In the genomic region with DNA sequence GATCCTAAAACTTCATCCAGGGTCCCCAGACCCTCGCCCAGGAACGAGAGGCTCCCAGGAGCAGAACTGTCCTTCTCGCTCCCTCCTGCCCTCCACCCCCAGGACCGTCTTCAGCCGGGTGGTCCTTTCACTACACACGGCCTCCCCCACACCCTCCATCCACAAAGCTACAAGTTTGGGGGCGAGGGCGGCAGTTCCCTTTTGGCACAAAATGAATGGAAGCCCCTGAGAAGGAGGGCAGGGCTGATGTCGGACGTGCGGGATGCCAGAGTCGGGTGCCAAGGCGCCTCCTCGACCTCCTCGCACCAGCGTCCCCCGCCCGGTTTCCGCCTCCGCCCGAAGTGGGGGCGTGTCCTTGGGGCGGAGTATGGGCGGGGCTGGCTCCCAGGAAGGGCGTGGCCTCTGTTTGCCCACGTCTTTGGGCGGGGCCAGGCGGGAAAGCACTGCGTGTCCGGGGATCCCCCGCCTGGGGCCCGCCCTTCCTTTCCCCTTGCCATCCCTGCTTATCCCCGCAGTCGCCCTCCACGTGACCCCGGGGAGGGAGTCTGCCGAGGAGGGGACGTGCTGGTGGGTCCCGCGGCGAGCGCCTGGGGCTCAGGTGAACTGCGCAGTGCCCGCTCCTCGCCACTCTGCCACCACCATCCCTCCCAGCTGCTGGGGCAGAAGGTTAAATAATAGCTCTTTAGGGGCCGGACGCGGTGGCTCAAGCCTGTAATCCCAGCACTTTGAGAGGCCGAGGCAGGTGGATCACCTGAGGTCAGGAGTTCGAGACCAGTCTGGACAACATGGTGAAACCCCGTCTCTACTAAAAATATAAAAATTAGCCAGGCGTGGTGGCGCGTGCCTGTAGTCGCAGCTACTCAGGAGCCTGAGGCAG, we compare ENCODE assay signal across 8 cellular contexts. TPM values are rescaled to one million over a fixed set of nuclear protein-coding genes. Genes with fewer than 3 reads are reported as not detected.
A peak's percentile ranks its signal among the peaks of the same experiment; 100 is the strongest.
DNase-seq lines count a peak whose midpoint lies in the region; ATAC-seq lines count a peak whose summit lies in the region.

No MANE protein-coding gene starts in this region.

- no peak overlapping the region for H3K27ac ChIP-seq in HUES6 (ENCODE audit: low read depth, low read length)
- peak overlapping the region; percentile 45 for H3K27ac ChIP-seq in mesodermal cell (ENCODE audit: low read depth, low read length, severe bottlenecking)

- H3K4me1 ChIP-seq in HUES6 (ENCODE audit: control insufficient read depth, insufficient read depth, low read length) (peaks cover 6% of the 10 kb centered on the region; the same call in 1 of the 2 replicates), NT2/D1 (ENCODE audit: insufficient read depth, insufficient read length) (peaks cover 18% of the 10 kb centered on the region), endocrine pancreas (ENCODE audit: control insufficient read depth, insufficient read depth, low read length) (no peaks in the 10 kb centered on the region), mesodermal cell (ENCODE audit: control insufficient read depth, insufficient read depth, low read length, poor library complexity, severe bottlenecking) (peaks cover 18% of the 10 kb centered on the region)

- H3K27me3 ChIP-seq in HUES6 (ENCODE audit: control insufficient read depth, insufficient read depth, low read length) (0 out of 2 replicates have a peak, but pooled peaks cover 2% of the 10 kb centered on the region), NT2/D1 (ENCODE audit: insufficient read depth, insufficient read length) (no peaks in the 10 kb centered on the region), endocrine pancreas (ENCODE audit: control insufficient read depth, insufficient read depth, low read length) (no peaks in the 10 kb centered on the region)

- WGBS in mesodermal cell (ENCODE audit: insufficient coverage in 2 of 2), 2 experiments: 4 to 13% methylated on average over 33 to 39 of the region's 55 CpGs

- H3K36me3 ChIP-seq in HUES6 (ENCODE audit: control insufficient read depth, insufficient read depth, low read length) (no peaks in the 10 kb centered on the region; the same call in 1 of the 2 replicates), NT2/D1 (ENCODE audit: insufficient read depth, insufficient read length, low read length) (peaks cover 31% of the 10 kb centered on the region), endocrine pancreas (ENCODE audit: control insufficient read depth, insufficient read depth, low read length) (no peaks in the 10 kb centered on the region), mesodermal cell (ENCODE audit: control insufficient read depth, insufficient read depth, low read length) (peaks cover 30% of the 10 kb centered on the region)

- H3K9ac ChIP-seq in HUES6 (ENCODE audit: low read length) (peak overlapping the region; percentile 68), NT2/D1 (ENCODE audit: insufficient read length, low read depth) (peak overlapping the region; percentile 58), endocrine pancreas (ENCODE audit: control insufficient read depth, insufficient read depth, low read length) (peak overlapping the region; percentile 65)

- no peaks in the 10 kb centered on the region for H3K9me3 ChIP-seq in HUES6 (ENCODE audit: control insufficient read depth, insufficient read depth, low read depth, low read length)
- H3K9me3 ChIP-seq in NT2/D1 (ENCODE audit: insufficient read depth, low read length): no peaks in the 10 kb centered on the region
- H3K9me3 ChIP-seq in endocrine pancreas (ENCODE audit: control insufficient read depth, low read length): no peaks in the 10 kb centered on the region
- no peaks in the 10 kb centered on the region for H3K9me3 ChIP-seq in mesodermal cell (ENCODE audit: control insufficient read depth, low read length)

- H3K4me3 ChIP-seq in HUES6 (ENCODE audit: low read depth, low read length): peak overlapping the region; percentile 71
- H3K4me3 ChIP-seq in NT2/D1 (ENCODE audit: insufficient read length, low read depth): peak overlapping the region; percentile 64
- peak overlapping the region; percentile 35 for H3K4me3 ChIP-seq in endocrine pancreas (ENCODE audit: control insufficient read depth, insufficient read depth, low read length)
- H3K4me3 ChIP-seq in mesodermal cell (ENCODE audit: extremely low read depth, insufficient read depth, low read length, poor library complexity, severe bottlenecking): peak overlapping the region; percentile 58

- DNase-seq in COLO668 (lab: John Stamatoyannopoulos, UW; ENCODE audit: unreplicated experiment): peak; percentile 96
- peak; percentile 82 for DNase-seq in NT2/D1 (ENCODE audit: low read depth, low spot score)
- DNase-seq in activated CD8-positive, alpha-beta memory T cell treated with anti-CD3 and anti-CD28 coated beads, Interleukin-2, amount 50 U/mL, for 1 hour (ENCODE audit: extremely low read depth): peak; percentile 81
- DNase-seq in stimulated activated CD8-positive, alpha-beta memory T cell treated with anti-CD3 and anti-CD28 coated beads, Interleukin-15, amount 100 ng/mL, for 48 hours (ENCODE audit: low read depth in 2 of 2): peak; percentile 90 to 92

- peak; percentile 65 for ATAC-seq in GM21390 (IDR thresholded peaks at IDR 0.05; ENCODE audit: unreplicated experiment)

RNA-seq across cellular contexts. Expression of gene EFEMP2, which starts 0.9 kb away (rescaled TPM):
- 142 TPM for polyA plus RNA-seq in mesodermal cell (2013, experiment 1 of 2)
- 117 TPM for polyA plus RNA-seq in mesodermal cell (2013, experiment 2 of 2)

RNA-seq across cellular contexts. Expression of gene CTSW, which starts 6.1 kb away (rescaled TPM):
- not detected for polyA plus RNA-seq in mesodermal cell (2013, experiment 1 of 2)
- not detected for polyA plus RNA-seq in mesodermal cell (2013, experiment 2 of 2)

RNA-seq across cellular contexts. Expression of gene MUS81, which starts 13.3 kb away (rescaled TPM):
- 60.0 TPM for polyA plus RNA-seq in mesodermal cell (2013, experiment 1 of 2)
- polyA plus RNA-seq in mesodermal cell (2013, experiment 2 of 2): 54.2 TPM

RNA-seq across cellular contexts. Expression of gene FIBP, which starts 14.8 kb away (rescaled TPM):
- 64.0 TPM for polyA plus RNA-seq in mesodermal cell (2013, experiment 1 of 2)
- 65.6 TPM for polyA plus RNA-seq in mesodermal cell (2013, experiment 2 of 2)

RNA-seq across cellular contexts. Expression of gene CFL1, which starts 15.5 kb away (rescaled TPM):
- polyA plus RNA-seq in mesodermal cell (2013, experiment 1 of 2): 1,174 TPM
- 958 TPM for polyA plus RNA-seq in mesodermal cell (2013, experiment 2 of 2)
